In genomic region chr17:78421534-78422266, GRCh38 we compare ENCODE assay signal across 8 cellular contexts. TPM values are rescaled to one million over a fixed set of nuclear protein-coding genes. Genes with fewer than 3 reads are reported as not detected.
DNase-seq lines count a peak whose midpoint lies in the region; ATAC-seq and TF ChIP-seq lines count a peak whose summit lies in the region.

No MANE protein-coding gene starts in this region.

- no peak overlapping the region for H3K27ac Mint-ChIP-seq in Calu3 (ENCODE audit: unreplicated experiment)

- TF ChIP-seq EP300 in suprapubic skin (IDR thresholded peaks at IDR 0.05), result no peak

- H3K27ac ChIP-seq in foreskin keratinocyte, result no peak overlapping the region
- no peak overlapping the region for H3K27ac ChIP-seq in suprapubic skin

- peaks cover 53% of the 10 kb centered on the region for H3K36me3 ChIP-seq in suprapubic skin

- peak; percentile 55 for ATAC-seq in foreskin keratinocyte
- no peak for ATAC-seq in GM19397 (IDR thresholded peaks at IDR 0.05; ENCODE audit: unreplicated experiment)

- peak; percentile 93 for TF ChIP-seq CTCF in Calu3 (IDR thresholded peaks at IDR 0.05; ENCODE audit: unreplicated experiment)
- TF ChIP-seq CTCF in foreskin keratinocyte (conservative IDR thresholded peaks at IDR 0.05), result peak; percentile 96
- peak; percentile 98 to 99 for TF ChIP-seq CTCF in suprapubic skin (IDR thresholded peaks at IDR 0.05)

- H3K4me3 ChIP-seq in suprapubic skin, result no peak overlapping the region

- intact Hi-C loops in Calu3 (cut with micrococcal nuclease; ENCODE audit: unreplicated experiment), result loop anchor here (1.0 to 2.0 kb wide), 3 partner anchors 60 to 171 kb away; no protein-coding TSS in a partner anchor

- no peaks in the 10 kb centered on the region for H3K4me1 ChIP-seq in foreskin keratinocyte
- H3K4me1 ChIP-seq in suprapubic skin, result peaks cover 34% of the 10 kb centered on the region

- BruUV-seq in Calu3 (replicated peaks; lab: Mats Ljungman, UMichigan), result no TSS peak

- no peaks in the 10 kb centered on the region for H3K4me1 Mint-ChIP-seq in Calu3 (ENCODE audit: low read depth, unreplicated experiment)

- WGBS in suprapubic skin, result 72% methylated on average over 24 of the region's 24 CpGs

- H3K27me3 ChIP-seq in foreskin keratinocyte, result no peaks in the 10 kb centered on the region
- H3K27me3 ChIP-seq in suprapubic skin, result no peaks in the 10 kb centered on the region

- no peak for TF ChIP-seq POLR2A in suprapubic skin (IDR thresholded peaks at IDR 0.05)

- H3K9me3 ChIP-seq in suprapubic skin, result no peaks in the 10 kb centered on the region

- no peaks in the 10 kb centered on the region for H3K9me3 Mint-ChIP-seq in Calu3 (ENCODE audit: low read depth, unreplicated experiment)

- peak; percentile 86 for DNase-seq in Calu3
- DNase-seq in HUDEP-2 (lab: John Stamatoyannopoulos, UW; ENCODE audit: unreplicated experiment in 76 of 76), result peak in 62 of 76 experiments; percentile 2 to 70 (median 38)
- peak; percentile 54 for DNase-seq in SHP77 treated with DMSO at 0.1 percent for 48 hours (lab: John Stamatoyannopoulos, UW)
- peak; percentile 51 for DNase-seq in activated effector memory CD4-positive, alpha-beta T cell treated with Interleukin-2 at 50 U/mL for 16 hours
- DNase-seq in foreskin keratinocyte, result no peak
- peak; percentile 34 for DNase-seq in occipital lobe (lab: John Stamatoyannopoulos, UW)
- DNase-seq in suprapubic skin (ENCODE audit: low spot score in 2 of 2), result no peak

- CTCF ChIA-PET in Calu3 (lab: Charles Lee), result interaction anchor here (0.6 to 2.5 kb wide), 9 partner anchors 43 to 676 kb away, joined by 3 to 31 read pairs (median 6); partner anchors contain the start of gene PGS1

- H3K27me3 Mint-ChIP-seq in Calu3 (ENCODE audit: unreplicated experiment), result no peaks in the 10 kb centered on the region

- H3K4me3 Mint-ChIP-seq in Calu3 (ENCODE audit: low read depth, unreplicated experiment), result no peak overlapping the region

- peaks cover 24% of the 10 kb centered on the region for H3K36me3 Mint-ChIP-seq in Calu3 (ENCODE audit: insufficient read depth, unreplicated experiment)

RNA-seq across cellular contexts. Expression of gene PGS1, which starts 43.3 kb away (rescaled TPM):
- 39.5 and 42.6 TPM in 2 replicates for total RNA-seq in Calu3 (2022)
- 14.8 and 14.9 TPM in 2 replicates for total RNA-seq in foreskin keratinocyte
- 12.3 and 14.3 TPM in 2 replicates for polyA plus RNA-seq in foreskin keratinocyte
- 39.0 TPM for total RNA-seq in occipital lobe
- 10 to 100 TPM; 23.9 to 51.7 (median 34.2) TPM for total RNA-seq in suprapubic skin

Comparison
In these comparisons a context has a peak if more than half of its experiments do, and no peak if none do; other contexts are left out.
1. DNase-seq: peak in Calu3 (single experiment), HUDEP-2 (62 of 76), SHP77 treated with DMSO at 0.1 percent for 48 hours (single experiment), activated effector memory CD4-positive, alpha-beta T cell treated with Interleukin-2 at 50 U/mL for 16 hours (single experiment) and occipital lobe (single experiment); none in foreskin keratinocyte (0 of 2) and suprapubic skin (0 of 2).
2. Peak in every context shown above with its lines, with median percentiles within 50 percentile points of each other: CTCF ChIP-seq.